8 cellular contexts compared by ENCODE assay signal in genomic region chr16:29848420-29849297, GRCh38. TPM values are rescaled to one million over a fixed set of nuclear protein-coding genes. Genes with fewer than 3 reads are reported as not detected.
A peak's percentile ranks its signal among the peaks of the same experiment; 100 is the strongest.
DNase-seq lines count a peak whose midpoint lies in the region; ATAC-seq, FAIRE-seq and TF ChIP-seq lines count a peak whose summit lies in the region.

No MANE protein-coding gene starts in this region.

- H3K36me3 ChIP-seq in lower lobe of right lung, result peaks cover 49% of the 10 kb centered on the region

- DNase-seq in A172 (ENCODE audit: low spot score) (peak; percentile 64), GM12892 (ENCODE audit: insufficient read length) (peak; percentile 78), NCI-H345 treated with DMSO at 0.1 percent for 48 hours (lab: John Stamatoyannopoulos, UW; ENCODE audit: unreplicated experiment) (peak; percentile 53), dermis microvascular lymphatic vessel endothelial cell (ENCODE audit: low read depth in 2 of 2) (peak; percentile 34 to 76), lower lobe of right lung (peak; percentile 85), NCI-H2171 (lab: John Stamatoyannopoulos, UW) (no peak)
- DNase-seq in activated CD4-positive, alpha-beta T cell treated with anti-CD3 and anti-CD28 coated beads, Interleukin-2, amount 50 U/mL, for 4 hours, result peak; percentile 77
- DNase-seq in stimulated activated CD8-positive, alpha-beta memory T cell treated with anti-CD3 and anti-CD28 coated beads, Interleukin-12 subunit alpha, Interleukin-12 subunit beta, amount 100 ng/mL, for 4 hours (ENCODE audit: low read depth), result peak; percentile 60

- no peak overlapping the region for H3K4me3 ChIP-seq in lower lobe of right lung

- peak; percentile 5 for FAIRE-seq in GM12892 (lab: Jason Lieb, UNC)

- no peaks in the 10 kb centered on the region for H3K9me3 ChIP-seq in lower lobe of right lung

- intact Hi-C loops in lower lobe of right lung (cut with DNase I), result no loop called here

- TF ChIP-seq POLR2A in GM12892 (IDR thresholded peaks at IDR 0.05; ENCODE audit: low read depth, low read length), result no peak

- TF ChIP-seq CTCF in lower lobe of right lung (IDR thresholded peaks at IDR 0.05), result peak; percentile 94

- H3K27ac ChIP-seq in lower lobe of right lung, result no peak overlapping the region

- H3K4me1 ChIP-seq in lower lobe of right lung, result peaks cover 23% of the 10 kb centered on the region

- ATAC-seq in lower lobe of right lung, result peak; percentile 73 to 86

- no peaks in the 10 kb centered on the region for H3K27me3 ChIP-seq in lower lobe of right lung (ENCODE audit: low read depth)

RNA-seq across cellular contexts. Expression of gene CDIPT, which starts 14.4 kb away (rescaled TPM):
- total RNA-seq in A172 (2014; rRNA removed; shearing (Covaris generic)), result 112 and 119 TPM in 2 replicates
- 14.9 TPM for polyA plus RNA-seq in GM12892 (2012; ENCODE audit: missing spikeins)
- 52.1 and 89.6 TPM in 2 replicates for total RNA-seq in dermis microvascular lymphatic vessel endothelial cell
- 75.4 TPM for total RNA-seq in lower lobe of right lung

RNA-seq across cellular contexts. Expression of gene MVP, which starts 28.4 kb away (rescaled TPM):
- 239 and 243 TPM in 2 replicates for total RNA-seq in A172 (2014; rRNA removed; shearing (Covaris generic))
- polyA plus RNA-seq in GM12892 (2012; ENCODE audit: missing spikeins), result 53.0 TPM
- 141 and 161 TPM in 2 replicates for total RNA-seq in dermis microvascular lymphatic vessel endothelial cell
- total RNA-seq in lower lobe of right lung, result 248 TPM

RNA-seq across cellular contexts. Expression of gene PAGR1, which starts 32.7 kb away (rescaled TPM):
- total RNA-seq in A172 (2014; rRNA removed; shearing (Covaris generic)), result 41.8 and 55.0 TPM in 2 replicates
- 8.8 TPM for polyA plus RNA-seq in GM12892 (2012; ENCODE audit: missing spikeins)
- total RNA-seq in dermis microvascular lymphatic vessel endothelial cell (13.2 and 15.2 TPM in 2 replicates), lower lobe of right lung (18.1 TPM)

RNA-seq across cellular contexts. Expression of gene PRRT2, which starts 36.7 kb away (rescaled TPM):
- total RNA-seq in A172 (2014; rRNA removed; shearing (Covaris generic)), result 3.3 and 7.4 TPM in 2 replicates
- 0.98 TPM for polyA plus RNA-seq in GM12892 (2012; ENCODE audit: missing spikeins)
- total RNA-seq in dermis microvascular lymphatic vessel endothelial cell (0.25 TPM in 1 of 2 replicates, not detected in the other), lower lobe of right lung (3.2 TPM)

RNA-seq across cellular contexts. Expression of gene MAZ, which starts 42.3 kb away (rescaled TPM):
- total RNA-seq in A172 (2014; rRNA removed; shearing (Covaris generic)), result 205 and 254 TPM in 2 replicates
- polyA plus RNA-seq in GM12892 (2012; ENCODE audit: missing spikeins), result 133 TPM
- 139 and 171 TPM in 2 replicates for total RNA-seq in dermis microvascular lymphatic vessel endothelial cell
- 169 TPM for total RNA-seq in lower lobe of right lung
